In the genomic region with DNA sequence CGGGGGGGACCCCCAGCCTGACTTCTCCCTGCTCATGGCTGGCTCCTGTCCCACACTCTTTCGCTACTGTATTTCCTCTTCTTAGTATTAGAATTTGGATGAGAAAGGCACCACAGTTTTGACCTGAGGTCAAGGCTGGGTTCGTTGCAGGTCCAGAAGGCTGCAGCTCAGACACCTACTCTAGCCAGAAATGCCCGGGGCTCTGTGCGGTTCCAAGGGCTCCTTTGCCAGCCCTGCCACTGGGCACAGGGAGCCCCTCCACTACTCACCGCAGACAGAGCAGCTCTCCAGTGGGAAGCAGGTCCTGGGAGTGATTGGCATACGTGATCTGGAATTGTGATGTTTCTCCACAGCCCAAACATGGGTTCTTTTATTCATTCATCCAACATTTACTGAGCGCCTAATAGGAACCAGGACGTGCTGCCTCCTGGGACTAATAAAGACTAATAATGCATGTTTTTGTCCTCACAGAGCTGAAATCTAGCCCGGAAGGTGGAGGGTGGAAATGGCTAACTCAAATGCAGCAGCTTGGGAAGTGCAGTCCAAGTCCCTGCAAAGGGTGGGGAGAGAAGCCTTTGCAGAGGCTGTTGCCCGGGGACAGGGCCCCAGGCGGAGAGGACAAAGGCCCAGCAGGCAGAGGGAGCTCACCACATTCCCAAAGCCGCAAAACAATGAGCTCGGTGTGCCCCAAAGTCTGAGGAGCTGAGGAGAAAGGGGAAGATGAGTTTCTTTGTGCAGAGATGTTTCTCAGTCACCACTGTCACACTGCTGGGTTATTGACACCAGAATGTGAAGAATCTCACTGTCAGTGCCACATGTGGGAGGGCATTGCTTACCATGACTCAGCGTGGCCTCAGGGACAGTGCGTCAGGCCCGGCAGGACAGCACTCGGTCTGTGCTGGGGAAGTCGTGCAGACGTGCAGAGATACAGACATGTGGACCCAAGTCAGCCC, we compare ENCODE assay signal across 11 cellular contexts.
A peak's percentile ranks its signal among the peaks of the same experiment; 100 is the strongest.
DNase-seq lines count a peak whose midpoint lies in the region; ATAC-seq, FAIRE-seq and TF ChIP-seq lines count a peak whose summit lies in the region.
"Had no signal": no experiment of that assay in that cellular context is flagged by ENCODE, and none has a peak within 500 bp of the region (broad histone marks: within the 10 kb centered on the region; RNA-seq: fewer than 3 reads in every experiment).

No MANE protein-coding gene starts in this region.

- intact Hi-C loops in testis (cut with DNase I; ENCODE audit: low total_unique reads): no loop called here

- peaks cover 17% of the 10 kb centered on the region for H3K4me1 ChIP-seq in astrocyte (ENCODE audit: insufficient read depth, low read length)
- H3K4me1 ChIP-seq in testis: peaks cover 5% of the 10 kb centered on the region

- H3K27ac Mint-ChIP-seq in activated naive CD8-positive, alpha-beta T cell treated with anti-CD3 and anti-CD28 coated beads, Interleukin-2, amount 10 ng/mL, durations not matched to agents 7 days and 5 days: peak overlapping the region; percentile 68
- H3K27ac Mint-ChIP-seq in activated naive CD8-positive, alpha-beta T cell treated with anti-CD3 and anti-CD28 coated beads for 36 hours: no peak overlapping the region
- peak overlapping the region; percentile 56 for H3K27ac Mint-ChIP-seq in astrocyte (ENCODE audit: unreplicated experiment)

- ATAC-seq in activated naive CD8-positive, alpha-beta T cell treated with anti-CD3 and anti-CD28 coated beads, Interleukin-2, amount 10 ng/mL, durations not matched to agents 7 days and 5 days (ENCODE audit: low read depth): no peak
- no peak for ATAC-seq in GM18909 (IDR thresholded peaks at IDR 0.05; ENCODE audit: poor library complexity, unreplicated experiment)
- ATAC-seq: left colon had no signal

- H2AFZ ChIP-seq in astrocyte (ENCODE audit: low read depth, low read length): no peak overlapping the region

- DNase-seq in activated naive CD8-positive, alpha-beta T cell treated with anti-CD3 and anti-CD28 coated beads, Interleukin-2, amount 10 ng/mL, durations not matched to agents 7 days and 5 days: no peak
- no peak for DNase-seq in activated naive CD8-positive, alpha-beta T cell treated with anti-CD3 and anti-CD28 coated beads for 36 hours
- DNase-seq in astrocyte (ENCODE audit: low read depth) (peak; percentile 29), iPS-NIHi11 (ENCODE audit: low spot score) (peak; percentile 84), testis (peak; percentile 61)
- DNase-seq in stimulated activated naive CD4-positive, alpha-beta T cell treated with Interleukin-2 at 50 U/mL for 16 hours (lab: John Stamatoyannopoulos, UW): no peak
- no peak for DNase-seq in activated CD4-positive, CD25-positive, alpha-beta regulatory T cell treated with anti-CD3 and anti-CD28 coated beads, Interleukin-2, amount 50 U/mL, for 72 hours
- DNase-seq: OCI-M1; stimulated activated CD4-positive, alpha-beta T cell treated with anti-CD3 and anti-CD28 coated beads, Interleukin-4, amount 100 ng/mL, for 4 hours had no signal

- H3K9me3 ChIP-seq in astrocyte (ENCODE audit: insufficient read depth, low read depth, low read length) (no peaks in the 10 kb centered on the region), testis (no peaks in the 10 kb centered on the region)

- H3K27me3 ChIP-seq in astrocyte (ENCODE audit: insufficient read depth, low read length): no peaks in the 10 kb centered on the region
- H3K27me3 ChIP-seq in testis: no peaks in the 10 kb centered on the region

- TF ChIP-seq CTCF in astrocyte (IDR thresholded peaks at IDR 0.05; ENCODE audit: insufficient read depth, low read depth, low read length) (no peak), testis (IDR thresholded peaks at IDR 0.05) (no peak)

- no peaks in the 10 kb centered on the region for H3K9me3 Mint-ChIP-seq in activated naive CD8-positive, alpha-beta T cell treated with anti-CD3 and anti-CD28 coated beads, Interleukin-2, amount 10 ng/mL, durations not matched to agents 7 days and 5 days
- H3K9me3 Mint-ChIP-seq in activated naive CD8-positive, alpha-beta T cell treated with anti-CD3 and anti-CD28 coated beads for 36 hours: peaks cover 4% of the 10 kb centered on the region
- H3K9me3 Mint-ChIP-seq in astrocyte (ENCODE audit: unreplicated experiment): no peaks in the 10 kb centered on the region

- no peak for TF ChIP-seq POLR2A in testis (IDR thresholded peaks at IDR 0.05)

- H3K27me3 Mint-ChIP-seq in activated naive CD8-positive, alpha-beta T cell treated with anti-CD3 and anti-CD28 coated beads, Interleukin-2, amount 10 ng/mL, durations not matched to agents 7 days and 5 days: no peaks in the 10 kb centered on the region
- H3K27me3 Mint-ChIP-seq in activated naive CD8-positive, alpha-beta T cell treated with anti-CD3 and anti-CD28 coated beads for 36 hours: no peaks in the 10 kb centered on the region
- H3K27me3 Mint-ChIP-seq in astrocyte (ENCODE audit: low read depth, unreplicated experiment): no peaks in the 10 kb centered on the region

- H4K20me1 ChIP-seq in astrocyte (ENCODE audit: insufficient read depth, low read length): no peaks in the 10 kb centered on the region

- peak overlapping the region; percentile 11 for H3K4me2 ChIP-seq in astrocyte (ENCODE audit: low read length)

- POLR2A ChIA-PET in activated naive CD8-positive, alpha-beta T cell treated with anti-CD3 and anti-CD28 coated beads, Interleukin-2, amount 10 ng/mL, durations not matched to agents 7 days and 5 days (lab: Charles Lee): interaction anchor here (1.2 kb wide), 1 partner anchor 18 kb away, joined by 3 read pairs; no protein-coding TSS in a partner anchor

- H3K36me3 Mint-ChIP-seq in activated naive CD8-positive, alpha-beta T cell treated with anti-CD3 and anti-CD28 coated beads, Interleukin-2, amount 10 ng/mL, durations not matched to agents 7 days and 5 days: peaks cover 23% of the 10 kb centered on the region
- H3K36me3 Mint-ChIP-seq in activated naive CD8-positive, alpha-beta T cell treated with anti-CD3 and anti-CD28 coated beads for 36 hours: peaks cover 31% of the 10 kb centered on the region
- peaks cover 12% of the 10 kb centered on the region for H3K36me3 Mint-ChIP-seq in astrocyte (ENCODE audit: low read depth, unreplicated experiment)

- H3K27ac ChIP-seq in astrocyte (ENCODE audit: low read depth, low read length) (no peak overlapping the region), testis (no peak overlapping the region)

- peaks cover 66% of the 10 kb centered on the region for H3K4me1 Mint-ChIP-seq in activated naive CD8-positive, alpha-beta T cell treated with anti-CD3 and anti-CD28 coated beads, Interleukin-2, amount 10 ng/mL, durations not matched to agents 7 days and 5 days
- peaks cover 59% of the 10 kb centered on the region for H3K4me1 Mint-ChIP-seq in activated naive CD8-positive, alpha-beta T cell treated with anti-CD3 and anti-CD28 coated beads for 36 hours
- peaks cover 22% of the 10 kb centered on the region for H3K4me1 Mint-ChIP-seq in astrocyte (ENCODE audit: low read depth, unreplicated experiment)

- no peak overlapping the region for H3K9ac ChIP-seq in astrocyte (ENCODE audit: low read length)

- H3K79me2 ChIP-seq in astrocyte (ENCODE audit: insufficient read depth, low read length): no peaks in the 10 kb centered on the region

- no peak for FAIRE-seq in astrocyte (lab: Jason Lieb, UNC)

- WGBS in testis, 2 donors: 76 to 78% methylated on average over 19 to 20 of the region's 20 CpGs

- no peak overlapping the region for H3K4me3 ChIP-seq in astrocyte (ENCODE audit: insufficient read depth, low read depth, low read length)
- H3K4me3 ChIP-seq in testis: no peak overlapping the region

- H3K36me3 ChIP-seq in astrocyte (ENCODE audit: insufficient read depth, low read length): no peaks in the 10 kb centered on the region
- no peaks in the 10 kb centered on the region for H3K36me3 ChIP-seq in testis (ENCODE audit: low read depth, missing control alignments)

- H3K4me3 Mint-ChIP-seq in activated naive CD8-positive, alpha-beta T cell treated with anti-CD3 and anti-CD28 coated beads, Interleukin-2, amount 10 ng/mL, durations not matched to agents 7 days and 5 days: no peak overlapping the region
- no peak overlapping the region for H3K4me3 Mint-ChIP-seq in activated naive CD8-positive, alpha-beta T cell treated with anti-CD3 and anti-CD28 coated beads for 36 hours
- no peak overlapping the region for H3K4me3 Mint-ChIP-seq in astrocyte (ENCODE audit: unreplicated experiment)

Comparison
In these comparisons a context has a peak if more than half of its experiments do, and no peak if none do; other contexts are left out.
1. DNase-seq: peak in astrocyte (single experiment), iPS-NIHi11 (single experiment) and testis (single experiment); none in activated naive CD8-positive, alpha-beta T cell treated with anti-CD3 and anti-CD28 coated beads, Interleukin-2, amount 10 ng/mL, durations not matched to agents 7 days and 5 days (single experiment), activated naive CD8-positive, alpha-beta T cell treated with anti-CD3 and anti-CD28 coated beads for 36 hours (single experiment), stimulated activated naive CD4-positive, alpha-beta T cell treated with Interleukin-2 at 50 U/mL for 16 hours (single experiment) and activated CD4-positive, CD25-positive, alpha-beta regulatory T cell treated with anti-CD3 and anti-CD28 coated beads, Interleukin-2, amount 50 U/mL, for 72 hours (single experiment).